10 cellular contexts compared by ENCODE assay signal in the genomic region with DNA sequence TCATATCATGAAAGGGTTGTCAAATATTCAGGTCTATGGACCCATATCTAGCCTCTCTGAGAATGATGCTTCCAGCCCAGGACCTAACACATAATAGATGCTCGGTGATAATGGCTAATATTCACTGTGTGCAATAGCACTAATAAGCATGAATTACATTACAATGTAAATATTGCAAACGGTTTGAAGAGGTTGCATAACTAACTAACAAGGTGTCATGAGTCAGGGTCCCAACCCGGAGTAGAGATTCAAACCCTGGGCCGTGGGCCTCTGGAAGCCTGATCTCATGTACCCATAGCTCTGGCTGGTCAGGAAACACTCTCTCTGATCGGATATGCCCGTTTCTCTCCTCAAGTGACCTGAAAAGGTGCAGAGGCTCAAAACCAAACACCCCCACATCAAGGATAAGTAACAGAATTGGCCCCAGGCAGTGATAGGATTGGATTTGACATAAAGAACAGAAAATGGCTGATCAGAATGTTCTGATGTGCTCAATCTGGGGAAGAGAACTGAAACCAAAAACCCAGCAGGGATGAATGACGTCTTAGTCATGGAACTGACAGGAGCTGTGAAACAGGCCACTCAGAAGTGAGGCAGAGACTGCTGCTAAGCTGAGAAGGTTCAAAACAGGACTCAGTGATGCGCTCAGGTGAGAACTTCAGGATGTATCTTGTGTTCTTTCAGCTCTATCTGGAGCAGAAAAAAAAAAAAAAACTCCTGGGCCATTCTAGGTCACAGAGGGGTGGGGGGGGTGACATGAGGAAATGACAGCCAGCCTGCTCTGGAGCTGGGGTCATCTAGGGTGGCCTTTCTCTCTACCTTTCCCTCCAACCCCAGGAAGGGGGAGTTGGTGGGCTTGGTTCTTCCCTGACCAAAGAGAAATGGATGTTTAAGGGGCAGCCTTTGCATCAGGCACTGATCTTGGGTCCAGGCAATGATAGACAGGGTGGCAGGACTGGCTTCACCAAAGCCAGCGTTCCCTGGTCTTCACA. TPM values are rescaled to one million over a fixed set of nuclear protein-coding genes. Genes with fewer than 3 reads are reported as not detected.
DNase-seq lines count a peak whose midpoint lies in the region; ATAC-seq and TF ChIP-seq lines count a peak whose summit lies in the region.
"Had no signal": no experiment of that assay in that cellular context is flagged by ENCODE, and none has a peak within 500 bp of the region (broad histone marks: within the 10 kb centered on the region; RNA-seq: fewer than 3 reads in every experiment).

No MANE protein-coding gene starts in this region.

- 78% methylated on average over 9 of the region's 9 CpGs for WGBS in prostate gland
- WGBS in GM23248 (ENCODE audit: low coverage in 1 of 2, low lambda C conversion rate in 2 of 2, missing lambda C conversion rate in 2 of 2), 2 experiments: 78 to 81% methylated on average over 9 of the region's 9 CpGs

- H3K9me3 ChIP-seq in prostate gland: no peaks in the 10 kb centered on the region
- no peaks in the 10 kb centered on the region for H3K9me3 ChIP-seq in GM23248 (ENCODE audit: low read depth)
- H3K9me3 ChIP-seq: mucosa of descending colon had no signal

- peak overlapping the region; percentile 3 to 54 for H3K27ac Mint-ChIP-seq in activated naive CD4-positive, alpha-beta T cell treated with anti-CD3 and anti-CD28 coated beads, Interleukin-2, amount 50 U/mL, for 72 hours
- no peak overlapping the region for H3K27ac Mint-ChIP-seq in effector memory CD8-positive, alpha-beta T cell
- H3K27ac Mint-ChIP-seq in stimulated activated memory B cell treated with anti-CD40 and anti-IgM and Interleukin-4, amounts not matched to agents 10 μg/mL and 1 μg/mL and 100 μg/mL, for 72 hours: no peak overlapping the region

- ATAC-seq in activated naive CD4-positive, alpha-beta T cell treated with anti-CD3 and anti-CD28 coated beads, Interleukin-2, amount 50 U/mL, for 72 hours: peak; percentile 83 to 85
- peak; percentile 51 for ATAC-seq in effector memory CD8-positive, alpha-beta T cell (replicated peaks)
- peak; percentile 48 for ATAC-seq in stimulated activated memory B cell treated with anti-CD40 and anti-IgM and Interleukin-4, amounts not matched to agents 10 μg/mL and 1 μg/mL and 100 μg/mL, for 72 hours

- H3K4me2 ChIP-seq in GM23248 (ENCODE audit: unreplicated experiment): no peak overlapping the region

- DNase-seq in activated naive CD4-positive, alpha-beta T cell treated with anti-CD3 and anti-CD28 coated beads, Interleukin-2, amount 50 U/mL, for 72 hours (ENCODE audit: low spot score in 2 of 2): no peak
- no peak for DNase-seq in activated naive CD4-positive, alpha-beta T cell treated with Interleukin-2 at 50 U/mL for 16 hours
- peak; percentile 21 for DNase-seq in NOMO-1 treated with DMSO at 0.1 percent for 48 hours (lab: John Stamatoyannopoulos, UW; ENCODE audit: unreplicated experiment)
- DNase-seq in effector memory CD8-positive, alpha-beta T cell: no peak
- no peak for DNase-seq in prostate gland (ENCODE audit: low spot score)
- DNase-seq in SW 1271 (lab: John Stamatoyannopoulos, UW): no peak
- DNase-seq in GM23248: no peak
- DNase-seq: DMS79 treated with DMSO at 0.1 percent for 48 hours had no signal

- H3K4me3 ChIP-seq in prostate gland: no peak overlapping the region
- no peak overlapping the region for H3K4me3 ChIP-seq in GM23248
- H3K4me3 ChIP-seq: mucosa of descending colon had no signal

- no peaks in the 10 kb centered on the region for H3K4me1 Mint-ChIP-seq in effector memory CD8-positive, alpha-beta T cell (ENCODE audit: low read depth in 2 of 2)
- peaks cover 17% of the 10 kb centered on the region for H3K4me1 Mint-ChIP-seq in stimulated activated memory B cell treated with anti-CD40 and anti-IgM and Interleukin-4, amounts not matched to agents 10 μg/mL and 1 μg/mL and 100 μg/mL, for 72 hours

- no peaks in the 10 kb centered on the region for H3K79me2 ChIP-seq in GM23248 (ENCODE audit: insufficient read depth)

- H3K36me3 ChIP-seq in prostate gland (no peaks in the 10 kb centered on the region), GM23248 (ENCODE audit: low read depth) (no peaks in the 10 kb centered on the region)

- in situ Hi-C loops in GM23248 (cut with MboI): no loop called here

- TF ChIP-seq CTCF in prostate gland (IDR thresholded peaks at IDR 0.05): no peak

- no peak overlapping the region for H3K27ac ChIP-seq in prostate gland
- no peak overlapping the region for H3K27ac ChIP-seq in GM23248

- no peaks in the 10 kb centered on the region for H3K36me3 Mint-ChIP-seq in activated naive CD4-positive, alpha-beta T cell treated with anti-CD3 and anti-CD28 coated beads, Interleukin-2, amount 50 U/mL, for 72 hours
- H3K36me3 Mint-ChIP-seq in effector memory CD8-positive, alpha-beta T cell (ENCODE audit: insufficient read depth): no peaks in the 10 kb centered on the region
- no peaks in the 10 kb centered on the region for H3K36me3 Mint-ChIP-seq in stimulated activated memory B cell treated with anti-CD40 and anti-IgM and Interleukin-4, amounts not matched to agents 10 μg/mL and 1 μg/mL and 100 μg/mL, for 72 hours

- peaks cover 0 to 28% of the 10 kb centered on the region in 2 donors for H3K27me3 Mint-ChIP-seq in effector memory CD8-positive, alpha-beta T cell
- H3K27me3 Mint-ChIP-seq in stimulated activated memory B cell treated with anti-CD40 and anti-IgM and Interleukin-4, amounts not matched to agents 10 μg/mL and 1 μg/mL and 100 μg/mL, for 72 hours: peaks cover 22% of the 10 kb centered on the region

- H4K20me1 ChIP-seq in GM23248 (ENCODE audit: insufficient read depth): no peaks in the 10 kb centered on the region

- H3K4me3 Mint-ChIP-seq in effector memory CD8-positive, alpha-beta T cell: no peak overlapping the region
- no peak overlapping the region for H3K4me3 Mint-ChIP-seq in stimulated activated memory B cell treated with anti-CD40 and anti-IgM and Interleukin-4, amounts not matched to agents 10 μg/mL and 1 μg/mL and 100 μg/mL, for 72 hours

- no peak overlapping the region for H3K9ac ChIP-seq in GM23248

- H3K27me3 ChIP-seq in prostate gland (replicated peaks; ENCODE audit: insufficient read depth) (no peaks in the 10 kb centered on the region), GM23248 (replicated peaks; ENCODE audit: insufficient read depth) (no peaks in the 10 kb centered on the region)

- intact Hi-C loops in prostate gland (cut with DNase I): no loop called here

- peaks cover 9% of the 10 kb centered on the region for H3F3A ChIP-seq in GM23248 (ENCODE audit: insufficient read depth)

- no peak for TF ChIP-seq POLR2A in prostate gland (IDR thresholded peaks at IDR 0.05)

- H3K4me1 ChIP-seq in prostate gland (replicated peaks) (no peaks in the 10 kb centered on the region), GM23248 (ENCODE audit: insufficient read depth) (peaks cover 12% of the 10 kb centered on the region)

- H3K9me2 ChIP-seq in GM23248 (ENCODE audit: insufficient read depth): no peaks in the 10 kb centered on the region

- no peaks in the 10 kb centered on the region for H3K9me3 Mint-ChIP-seq in activated naive CD4-positive, alpha-beta T cell treated with anti-CD3 and anti-CD28 coated beads, Interleukin-2, amount 50 U/mL, for 72 hours
- no peaks in the 10 kb centered on the region for H3K9me3 Mint-ChIP-seq in effector memory CD8-positive, alpha-beta T cell
- no peaks in the 10 kb centered on the region for H3K9me3 Mint-ChIP-seq in stimulated activated memory B cell treated with anti-CD40 and anti-IgM and Interleukin-4, amounts not matched to agents 10 μg/mL and 1 μg/mL and 100 μg/mL, for 72 hours

- no peak overlapping the region for H2AFZ ChIP-seq in GM23248

RNA-seq across cellular contexts. Expression of a gene that starts 6.6 kb away (rescaled TPM):
- total RNA-seq in activated naive CD4-positive, alpha-beta T cell treated with anti-CD3 and anti-CD28 coated beads, Interleukin-2, amount 50 U/mL, for 72 hours: 10 to 100 TPM; 20.0 to 35.7 TPM
- total RNA-seq in prostate gland: 10 to 100 TPM in 1 of 2 donors, 1 to 10 TPM in 1; 7.8 to 32.4 TPM
- 54.8 and 59.6 TPM in 2 replicates for total RNA-seq in GM23248 (2014; rRNA removed; shearing (Covaris generic))
- 41.6 and 45.7 TPM in 2 replicates for polyA plus RNA-seq in GM23248 (2016; fragmentation: Nextera tagmentation; extraction: Ambion mirVana)

RNA-seq across cellular contexts. Expression of a gene that starts 25.4 kb away (rescaled TPM):
- total RNA-seq in activated naive CD4-positive, alpha-beta T cell treated with anti-CD3 and anti-CD28 coated beads, Interleukin-2, amount 50 U/mL, for 72 hours: 10 to 100 TPM; 20.9 to 23.2 TPM
- 100 to 1,000 TPM; 136 to 192 TPM for total RNA-seq in prostate gland
- total RNA-seq in GM23248 (2014; rRNA removed; shearing (Covaris generic)): 68.2 and 72.0 TPM in 2 replicates
- polyA plus RNA-seq in GM23248 (2016; fragmentation: Nextera tagmentation; extraction: Ambion mirVana): 48.5 and 50.1 TPM in 2 replicates

RNA-seq across cellular contexts. Expression of a gene that starts 25.7 kb away (rescaled TPM):
- 1 to 10 TPM; 5.1 to 5.3 TPM for total RNA-seq in activated naive CD4-positive, alpha-beta T cell treated with anti-CD3 and anti-CD28 coated beads, Interleukin-2, amount 50 U/mL, for 72 hours
- total RNA-seq in prostate gland: 10 to 100 TPM; 38.1 to 58.1 TPM
- 44.5 and 46.7 TPM in 2 replicates for total RNA-seq in GM23248 (2014; rRNA removed; shearing (Covaris generic))
- polyA plus RNA-seq in GM23248 (2016; fragmentation: Nextera tagmentation; extraction: Ambion mirVana): 16.9 and 17.2 TPM in 2 replicates

Comparison
In these comparisons a context has a peak if more than half of its experiments do, and no peak if none do; other contexts are left out.
1. H3K27ac Mint-ChIP-seq: peak in activated naive CD4-positive, alpha-beta T cell treated with anti-CD3 and anti-CD28 coated beads, Interleukin-2, amount 50 U/mL, for 72 hours (2 of 2); none in effector memory CD8-positive, alpha-beta T cell (0 of 2) and stimulated activated memory B cell treated with anti-CD40 and anti-IgM and Interleukin-4, amounts not matched to agents 10 μg/mL and 1 μg/mL and 100 μg/mL, for 72 hours (single experiment).
2. Peak in every context shown above with its lines, with median percentiles within 50 percentile points of each other: ATAC-seq.